ENCODE assay signal across 1 cellular context in genomic region chr1:113928950-113929749, GRCh38.
A peak's percentile ranks its signal among the peaks of the same experiment; 100 is the strongest.
TF ChIP-seq lines count a peak whose summit lies in the region.

TSS of gene HIPK1 (plus strand) at chr1:113929324.

TF ChIP-seq in HepG2, 621 proteins besides CTCF, POLR2A, EP300 and RAD21 (continued from another document and continues in another):
- TF ChIP-seq CREM (IDR thresholded peaks at IDR 0.05), result peak; percentile 88
- no peak for TF ChIP-seq CREM (CRISPR knock-in tag; IDR thresholded peaks at IDR 0.05)
- no peak for TF ChIP-seq ZBTB1 (CRISPR knock-in tag; IDR thresholded peaks at IDR 0.05; ENCODE audit: borderline replicate concordance)
- TF ChIP-seq SATB2 (CRISPR knock-in tag; IDR thresholded peaks at IDR 0.05), result no peak
- TF ChIP-seq CCAR2 (optimal IDR thresholded peaks at IDR 0.05; ENCODE audit: low read depth, low read length), result no peak
- TF ChIP-seq REST (IDR thresholded peaks at IDR 0.05; ENCODE audit: borderline replicate concordance in 1 of 2, low read depth in 1 of 2, low read length in 2 of 2), result peak in 1 of 2 experiments; percentile 10; a peak in 1 of 4 replicates
- TF ChIP-seq ESRRA (CRISPR knock-in tag; IDR thresholded peaks at IDR 0.05; ENCODE audit: low read depth), result peak; percentile 15; the same call in 1 of the 2 replicates
- no peak for TF ChIP-seq ZNF674 (CRISPR knock-in tag; IDR thresholded peaks at IDR 0.05; ENCODE audit: low read depth)
- peak; percentile 27 for TF ChIP-seq TBL1XR1 (IDR thresholded peaks at IDR 0.05; ENCODE audit: borderline replicate concordance, low read length, partially characterized antibody)
- TF ChIP-seq ZNF484 (CRISPR knock-in tag; IDR thresholded peaks at IDR 0.05; ENCODE audit: borderline replicate concordance, low read depth), result no peak
- no peak for TF ChIP-seq HNRNPUL1 (IDR thresholded peaks at IDR 0.05; ENCODE audit: low read depth, low read length)
- peak; percentile 76; the same call in 1 of the 2 replicates for TF ChIP-seq RFXAP (CRISPR knock-in tag; IDR thresholded peaks at IDR 0.05; ENCODE audit: borderline replicate concordance)
- peak; percentile 51 for TF ChIP-seq NFYC (CRISPR knock-in tag; IDR thresholded peaks at IDR 0.05)
- peak; percentile 76; the same call in 1 of the 2 replicates for TF ChIP-seq CBFB (CRISPR knock-in tag; IDR thresholded peaks at IDR 0.05)
- TF ChIP-seq ZNF24 (IDR thresholded peaks at IDR 0.05), result peak; percentile 50; the same call in 1 of the 2 replicates
- TF ChIP-seq DRAP1 (CRISPR knock-in tag; IDR thresholded peaks at IDR 0.05), result peak; percentile 40
- peak; percentile 71 for TF ChIP-seq ZNF143 (CRISPR knock-in tag; IDR thresholded peaks at IDR 0.05)
- TF ChIP-seq ZNF546 (CRISPR knock-in tag; conservative IDR thresholded peaks at IDR 0.05), result 0 out of 2 replicates have a peak, but pooled peaks have one; percentile 22
- peak; percentile 47; the same call in 1 of the 2 replicates for TF ChIP-seq ZNF430 (CRISPR knock-in tag; IDR thresholded peaks at IDR 0.05)
- TF ChIP-seq RBM22 (optimal IDR thresholded peaks at IDR 0.05; ENCODE audit: low read length), result no peak
- TF ChIP-seq DNMT1 (CRISPR knock-in tag; IDR thresholded peaks at IDR 0.05), result 0 out of 2 replicates have a peak, but pooled peaks have one; percentile 75
- TF ChIP-seq ARNT (IDR thresholded peaks at IDR 0.05), result no peak
- TF ChIP-seq YY1 (IDR thresholded peaks at IDR 0.05; ENCODE audit: insufficient read depth, insufficient replicate concordance, low read depth, low read length), result peak; percentile 100
- TF ChIP-seq ZNF790 (CRISPR knock-in tag; IDR thresholded peaks at IDR 0.05; ENCODE audit: borderline replicate concordance), result no peak
- peak; percentile 52 for TF ChIP-seq GATAD2A (CRISPR knock-in tag; IDR thresholded peaks at IDR 0.05)
- TF ChIP-seq ZNF3 (CRISPR knock-in tag; IDR thresholded peaks at IDR 0.05), result no peak
- no peak for TF ChIP-seq ZNF776 (CRISPR knock-in tag; IDR thresholded peaks at IDR 0.05)
- no peak for TF ChIP-seq KDM1A (CRISPR knock-in tag; IDR thresholded peaks at IDR 0.05)
- TF ChIP-seq EEA1 (CRISPR knock-in tag; IDR thresholded peaks at IDR 0.05; ENCODE audit: borderline replicate concordance), result no peak
- TF ChIP-seq ZNF337 (CRISPR knock-in tag; IDR thresholded peaks at IDR 0.05; ENCODE audit: borderline replicate concordance, low read depth), result 0 out of 2 replicates have a peak, but pooled peaks have one; percentile 32
- no peak for TF ChIP-seq ZBTB40 (IDR thresholded peaks at IDR 0.05)
- peak; percentile 52; the same call in 1 of the 2 replicates for TF ChIP-seq ZBTB40 (CRISPR knock-in tag; IDR thresholded peaks at IDR 0.05)
- peak; percentile 96 for TF ChIP-seq ZFY (CRISPR knock-in tag; IDR thresholded peaks at IDR 0.05)
- TF ChIP-seq WIZ (CRISPR knock-in tag; IDR thresholded peaks at IDR 0.05), result peak; percentile 49; the same call in 1 of the 2 replicates
- peak; percentile 13; the same call in 1 of the 2 replicates for TF ChIP-seq NFKBIZ (CRISPR knock-in tag; IDR thresholded peaks at IDR 0.05)
- TF ChIP-seq RAD51 (IDR thresholded peaks at IDR 0.05; ENCODE audit: borderline replicate concordance), result no peak
- no peak for TF ChIP-seq TCF7 (IDR thresholded peaks at IDR 0.05; ENCODE audit: low read depth)
- TF ChIP-seq CSRNP1 (CRISPR knock-in tag; IDR thresholded peaks at IDR 0.05), result peak; percentile 69; the same call in 1 of the 2 replicates
- TF ChIP-seq TRAFD1 (CRISPR knock-in tag; IDR thresholded peaks at IDR 0.05; ENCODE audit: borderline replicate concordance), result no peak
- peak; percentile 70 for TF ChIP-seq CHD2 (IDR thresholded peaks at IDR 0.05; ENCODE audit: low read depth, low read length)
- peak; percentile 83; the same call in 1 of the 2 replicates for TF ChIP-seq TFDP2 (CRISPR knock-in tag; IDR thresholded peaks at IDR 0.05)
- no peak; the same call in 1 of the 2 replicates for TF ChIP-seq ZNF460 (CRISPR knock-in tag; IDR thresholded peaks at IDR 0.05; ENCODE audit: borderline replicate concordance)
- TF ChIP-seq GFI1 (CRISPR knock-in tag; IDR thresholded peaks at IDR 0.05; ENCODE audit: borderline replicate concordance), result no peak; the same call in 1 of the 2 replicates
- peak; percentile 98 for TF ChIP-seq IKZF5 (CRISPR knock-in tag; IDR thresholded peaks at IDR 0.05)
